Comparison of ENCODE assay signal across 36 cellular contexts in genomic region chr1:165520646-165521045, GRCh38. TPM values are rescaled to one million over a fixed set of nuclear protein-coding genes. Genes with fewer than 3 reads are reported as not detected.
"Had no signal": no experiment of that assay in that cellular context is flagged by ENCODE, and none has a peak within 500 bp of the region (broad histone marks: within the 10 kb centered on the region; RNA-seq: fewer than 3 reads in every experiment).

No MANE protein-coding gene starts in this region.

- H3K9ac ChIP-seq: parathyroid adenoma had no signal

- H3K4me1 ChIP-seq: parathyroid adenoma, psoas muscle, spleen, suprapubic skin, testis, tibial artery, transverse colon, upper lobe of right lung, uterus had no signal

- DNase-seq: naive B cell; naive thymus-derived CD8-positive, alpha-beta T cell; nephron progenitor cell; nucleus accumbens; ovary; posterior cingulate gyrus; psoas muscle; right cardiac atrium; spleen; stimulated activated CD4-positive, alpha-beta T cell treated with anti-CD3 and anti-CD28 coated beads, Interleukin-15, amount 100 ng/mL, for 24 hours; stimulated activated CD4-positive, alpha-beta T cell treated with anti-CD3 and anti-CD28 coated beads, Interleukin-2, amount 100 ng/mL, for 24 hours; stimulated activated CD4-positive, alpha-beta T cell treated with anti-CD3 and anti-CD28 coated beads, Interleukin-2, amount 100 ng/mL, for 48 hours; stimulated activated CD4-positive, alpha-beta T cell treated with anti-CD3 and anti-CD28 coated beads, Interleukin-4, amount 100 ng/mL, for 4 hours; stimulated activated CD8-positive, alpha-beta memory T cell treated with anti-CD3 and anti-CD28 coated beads, Interleukin-4, amount 100 ng/mL, for 48 hours; stimulated activated naive CD4-positive, alpha-beta T cell; stimulated activated naive CD8-positive, alpha-beta T cell treated with anti-CD3 and anti-CD28 coated beads, Interleukin-15, amount 100 ng/mL, for 72 hours; stimulated activated naive CD8-positive, alpha-beta T cell treated with anti-CD3 and anti-CD28 coated beads, Interleukin-15, Interleukin-2, amounts not matched to agents 100 U/mL and 50 U/mL, for 24 hours; substantia nigra; testis; tibial artery; transverse colon; upper lobe of right lung; uterus had no signal

- ATAC-seq: naive thymus-derived CD8-positive, alpha-beta T cell; natural killer cell treated with Interleukin-12 subunit alpha and Interleukin-12 subunit beta and Interleukin-15 and Interleukin-18, amount 100 ng/mL, for 72 hours; psoas muscle; right cardiac atrium; sciatic nerve; stimulated activated memory B cell treated with anti-CD40 and anti-IgM and Interleukin-4, amounts not matched to agents 10 μg/mL and 1 μg/mL and 100 μg/mL, for 72 hours; stimulated activated naive CD8-positive, alpha-beta T cell treated with anti-CD3 and anti-CD28 coated beads, Interleukin-15, amount 100 ng/mL, for 72 hours; stimulated activated naive CD8-positive, alpha-beta T cell treated with anti-CD3 and anti-CD28 coated beads, Interleukin-15, Interleukin-2, amounts not matched to agents 100 U/mL and 50 U/mL, for 24 hours; upper lobe of right lung had no signal

- H3K4me3 ChIP-seq: ovary, psoas muscle, skin epidermis, smooth muscle cell, spleen, suprapubic skin, testis, tibial artery, transverse colon, upper lobe of right lung, uterus had no signal

- H3K27ac ChIP-seq: neutrophil, ovary, parathyroid adenoma, psoas muscle, skin epidermis, spleen, suprapubic skin, testis, tibial artery, transverse colon, upper lobe of right lung, uterus had no signal

- H3K4me2 ChIP-seq: smooth muscle cell had no signal

- H3K9me3 ChIP-seq: neutrophil, ovary, suprapubic skin, testis, upper lobe of right lung, uterus had no signal

- H2AFZ ChIP-seq: parathyroid adenoma had no signal

- H3K36me3 ChIP-seq: neutrophil, ovary, spleen, suprapubic skin, tibial artery, transverse colon, upper lobe of right lung, uterus had no signal

- H3K27me3 ChIP-seq: ovary, suprapubic skin, testis, tibial artery, upper lobe of right lung, uterus had no signal

- H3K79me2 ChIP-seq: parathyroid adenoma had no signal

RNA-seq across cellular contexts. Expression of gene LRRC52, which starts 23.2 kb away (rescaled TPM):
- total RNA-seq: naive thymus-derived CD8-positive, alpha-beta T cell; natural killer cell treated with Interleukin-12 subunit alpha and Interleukin-12 subunit beta and Interleukin-15 and Interleukin-18, amount 100 ng/mL, for 72 hours; neural crest cell; omental fat pad; ovary; progenitor cell of endocrine pancreas; psoas muscle; renal cortical epithelial cell; right cardiac atrium; sciatic nerve; smooth muscle cell; spleen; suprapubic skin; transverse colon; urinary bladder; uterus had no signal
- polyA plus RNA-seq: naive thymus-derived CD8-positive, alpha-beta T cell; ovary; smooth muscle cell; spleen; urinary bladder had no signal
